ENCODE assay signal across 9 cellular contexts in genomic region chr15:88630798-88631463, GRCh38. TPM values are rescaled to one million over a fixed set of nuclear protein-coding genes. Genes with fewer than 3 reads are reported as not detected.
A peak's percentile ranks its signal among the peaks of the same experiment; 100 is the strongest.
DNase-seq lines count a peak whose midpoint lies in the region; ATAC-seq, FAIRE-seq and TF ChIP-seq lines count a peak whose summit lies in the region.
"Had no signal": no experiment of that assay in that cellular context is flagged by ENCODE, and none has a peak within 500 bp of the region (broad histone marks: within the 10 kb centered on the region; RNA-seq: fewer than 3 reads in every experiment).

No MANE protein-coding gene starts in this region.

- no peaks in the 10 kb centered on the region for H3K27me3 ChIP-seq in Panc1 (ENCODE audit: control insufficient read depth, insufficient read depth, low read length)
- H3K27me3 ChIP-seq in endothelial cell of umbilical vein (ENCODE audit: control insufficient read depth in 2 of 2, insufficient read depth in 2 of 2, low read length in 2 of 2), result no peaks in the 10 kb centered on the region

- TF ChIP-seq CTCF in Calu3 (IDR thresholded peaks at IDR 0.05; ENCODE audit: unreplicated experiment) (no peak), Panc1 (IDR thresholded peaks at IDR 0.05) (no peak), endothelial cell of umbilical vein (IDR thresholded peaks at IDR 0.05; ENCODE audit: extremely low read depth in 1 of 2, insufficient read depth in 1 of 2, low read depth in 1 of 2, low read length in 2 of 2) (no peak)

- no peak for TF ChIP-seq POLR2A in endothelial cell of umbilical vein (IDR thresholded peaks at IDR 0.05; ENCODE audit: low read depth, low read length)

- FAIRE-seq in endothelial cell of umbilical vein (lab: Jason Lieb, UNC), result no peak

- no peaks in the 10 kb centered on the region for H4K20me1 ChIP-seq in endothelial cell of umbilical vein (replicated peaks; ENCODE audit: control insufficient read depth, extremely low read depth, insufficient read depth, low read length)

- H2AFZ ChIP-seq in endothelial cell of umbilical vein (ENCODE audit: low read depth, low read length), result no peak overlapping the region

- no peak for DNase-seq in Calu3
- DNase-seq in Panc1 (ENCODE audit: low read depth, low spot score), result no peak
- DNase-seq in endothelial cell of umbilical vein (ENCODE audit: low read depth, low spot score), result no peak
- DNase-seq in activated effector memory CD4-positive, alpha-beta T cell treated with Interleukin-2 at 50 U/mL for 16 hours, result no peak
- DNase-seq in NCI-H526 (lab: John Stamatoyannopoulos, UW), result no peak
- DNase-seq: anterior cingulate cortex, RPMI8226 had no signal

- H3K27me3 Mint-ChIP-seq in Calu3 (ENCODE audit: unreplicated experiment), result no peaks in the 10 kb centered on the region
- no peaks in the 10 kb centered on the region for H3K27me3 Mint-ChIP-seq in stimulated activated memory B cell treated with anti-CD40 and anti-IgM and Interleukin-4, amounts not matched to agents 10 μg/mL and 1 μg/mL and 100 μg/mL, for 72 hours

- H3K36me3 ChIP-seq in Panc1 (ENCODE audit: control insufficient read depth, insufficient read depth, low read length), result peaks cover 18% of the 10 kb centered on the region
- H3K36me3 ChIP-seq in endothelial cell of umbilical vein (ENCODE audit: control insufficient read depth in 2 of 2, extremely low read depth in 1 of 2, insufficient read depth in 2 of 2, low read length in 2 of 2), result peaks cover 12 to 32% of the 10 kb centered on the region in 2 experiments

- peaks cover 58% of the 10 kb centered on the region for H3K79me2 ChIP-seq in endothelial cell of umbilical vein (ENCODE audit: control insufficient read depth, insufficient read depth, low read length)

- in situ Hi-C loops in Panc1 (cut with HindIII; ENCODE audit: low pct_unique_long_range_greater_than_20kb, low sequenced_read_pairs), result no loop called here

- dilution Hi-C loops in endothelial cell of umbilical vein (cut with MboI; ENCODE audit: extremely low pct_ligation_motif_present, low sequenced_read_pairs), result no loop called here

- intact Hi-C loops in Calu3 (cut with micrococcal nuclease; ENCODE audit: unreplicated experiment), result no loop called here
- intact Hi-C loops in Panc1 (cut with micrococcal nuclease; ENCODE audit: unreplicated experiment), result no loop called here
- intact Hi-C loops in endothelial cell of umbilical vein (cut with micrococcal nuclease), result loop anchor here (1.0 to 2.0 kb wide), 3 partner anchors 7 to 18 kb away; partner anchors contain the start of gene AEN

- no peaks in the 10 kb centered on the region for H3K9me1 ChIP-seq in endothelial cell of umbilical vein (replicated peaks; ENCODE audit: control insufficient read depth, extremely low read depth, insufficient read depth, low read length)

- H3K4me1 ChIP-seq in Panc1 (ENCODE audit: control insufficient read depth, insufficient read depth, low read length), result peaks cover 6% of the 10 kb centered on the region
- peaks cover 19% of the 10 kb centered on the region for H3K4me1 ChIP-seq in endothelial cell of umbilical vein (ENCODE audit: control insufficient read depth, extremely low read depth, insufficient read depth, low read length)

- BruUV-seq in Calu3 (replicated peaks; lab: Mats Ljungman, UMichigan), result no TSS peak
- TSS peak; percentile 3 for BruUV-seq in Panc1 (replicated peaks; lab: Mats Ljungman, UMichigan)
- BruUV-seq in endothelial cell of umbilical vein (replicated peaks; lab: Mats Ljungman, UMichigan), result no TSS peak

- H3K9ac ChIP-seq in endothelial cell of umbilical vein (replicated peaks; ENCODE audit: extremely low read depth, insufficient read depth, low read length), result no peak overlapping the region

- no peak for ATAC-seq in Panc1
- ATAC-seq in stimulated activated memory B cell treated with anti-CD40 and anti-IgM and Interleukin-4, amounts not matched to agents 10 μg/mL and 1 μg/mL and 100 μg/mL, for 72 hours, result no peak
- no peak for ATAC-seq in HG03175 (IDR thresholded peaks at IDR 0.05; ENCODE audit: unreplicated experiment)

- no peaks in the 10 kb centered on the region for H3K9me3 Mint-ChIP-seq in Calu3 (ENCODE audit: low read depth, unreplicated experiment)
- H3K9me3 Mint-ChIP-seq in stimulated activated memory B cell treated with anti-CD40 and anti-IgM and Interleukin-4, amounts not matched to agents 10 μg/mL and 1 μg/mL and 100 μg/mL, for 72 hours, result no peaks in the 10 kb centered on the region

- H3K27ac Mint-ChIP-seq in Calu3 (ENCODE audit: unreplicated experiment), result peak overlapping the region; percentile 22
- peak overlapping the region; percentile 88 for H3K27ac Mint-ChIP-seq in stimulated activated memory B cell treated with anti-CD40 and anti-IgM and Interleukin-4, amounts not matched to agents 10 μg/mL and 1 μg/mL and 100 μg/mL, for 72 hours

- H3K4me3 Mint-ChIP-seq in Calu3 (ENCODE audit: low read depth, unreplicated experiment), result no peak overlapping the region
- no peak overlapping the region for H3K4me3 Mint-ChIP-seq in stimulated activated memory B cell treated with anti-CD40 and anti-IgM and Interleukin-4, amounts not matched to agents 10 μg/mL and 1 μg/mL and 100 μg/mL, for 72 hours

- CTCF ChIA-PET in Calu3 (lab: Charles Lee) (interaction anchor here (0.6 kb wide), 1 partner anchor 161 kb away, joined by 3 read pairs; no protein-coding TSS in a partner anchor), Panc1 (lab: Charles Lee) (no interaction called here), endothelial cell of umbilical vein (lab: Charles Lee) (interaction anchor here (1.6 kb wide), 1 partner anchor 24 kb away, joined by 3 read pairs; no protein-coding TSS in a partner anchor)

- peaks cover 53% of the 10 kb centered on the region for H3K36me3 Mint-ChIP-seq in Calu3 (ENCODE audit: insufficient read depth, unreplicated experiment)
- H3K36me3 Mint-ChIP-seq in stimulated activated memory B cell treated with anti-CD40 and anti-IgM and Interleukin-4, amounts not matched to agents 10 μg/mL and 1 μg/mL and 100 μg/mL, for 72 hours, result peaks cover 58% of the 10 kb centered on the region

- POLR2A ChIA-PET in Panc1 (lab: Charles Lee), result no interaction called here
- POLR2A ChIA-PET in endothelial cell of umbilical vein (lab: Charles Lee), result interaction anchor here (0.8 kb wide), 1 partner anchor 8 kb away, joined by 4 read pairs; the partner anchor contains the start of gene ISG20

- H3K27ac ChIP-seq in Panc1 (ENCODE audit: low read length) (no peak overlapping the region), endothelial cell of umbilical vein (ENCODE audit: insufficient read depth, low read depth, low read length) (peak overlapping the region; percentile 26)

- peaks cover 36% of the 10 kb centered on the region for H3K4me1 Mint-ChIP-seq in Calu3 (ENCODE audit: low read depth, unreplicated experiment)
- H3K4me1 Mint-ChIP-seq in stimulated activated memory B cell treated with anti-CD40 and anti-IgM and Interleukin-4, amounts not matched to agents 10 μg/mL and 1 μg/mL and 100 μg/mL, for 72 hours, result peaks cover 76% of the 10 kb centered on the region

- no peak overlapping the region for H3K4me3 ChIP-seq in Panc1 (ENCODE audit: low read depth in 2 of 2, low read length in 2 of 2)
- H3K4me3 ChIP-seq in endothelial cell of umbilical vein (replicated peaks in 1 of 3; ENCODE audit: insufficient read depth in 1 of 3, low read depth in 1 of 3, low read length in 3 of 3), result no peak overlapping the region

- H3K9me3 ChIP-seq in Panc1 (ENCODE audit: control insufficient read depth, insufficient read depth, low read depth, low read length) (no peaks in the 10 kb centered on the region), endothelial cell of umbilical vein (replicated peaks; ENCODE audit: control insufficient read depth, insufficient read depth, low read length) (no peaks in the 10 kb centered on the region)

- H3K4me2 ChIP-seq in endothelial cell of umbilical vein (ENCODE audit: insufficient read depth, low read length), result no peak overlapping the region

TF ChIP-seq in endothelial cell of umbilical vein, 7 proteins besides CTCF, POLR2A, EP300 and RAD21:
- TF ChIP-seq MAX (IDR thresholded peaks at IDR 0.05; ENCODE audit: insufficient read depth, insufficient read length) (no peak), MYC (IDR thresholded peaks at IDR 0.05; ENCODE audit: low read depth, low read length) (no peak), GATA2 (IDR thresholded peaks at IDR 0.05; ENCODE audit: insufficient read depth, insufficient read length, low read depth, low read length) (no peak), EZH2 (IDR thresholded peaks at IDR 0.05; ENCODE audit: borderline replicate concordance, low read depth, low read length, severe bottlenecking) (no peak), POLR2AphosphoS5 (IDR thresholded peaks at IDR 0.05; ENCODE audit: insufficient read depth, low read depth, low read length) (no peak), FOS (IDR thresholded peaks at IDR 0.05; ENCODE audit: borderline replicate concordance, insufficient read depth, low read length) (no peak), JUN (IDR thresholded peaks at IDR 0.05; ENCODE audit: borderline replicate concordance, insufficient read depth, insufficient read length, low read depth) (no peak)

RNA-seq across cellular contexts. Expression of gene ISG20, which starts 7.9 kb away (rescaled TPM):
- total RNA-seq in Calu3 (2022) (75.6 and 155 TPM in 2 replicates), Panc1 (2021; ENCODE audit: unreplicated experiment) (14.9 TPM), endothelial cell of umbilical vein (5.4 and 6.4 TPM in 2 replicates)
- polyA plus RNA-seq in Panc1 (2012; ENCODE audit: insufficient read length), result 14.9 TPM
- polyA plus RNA-seq in endothelial cell of umbilical vein, result 7.5 and 9.0 TPM in 2 replicates
- 5.5 and 6.0 TPM in 2 replicates for polyA plus RNA-seq in endothelial cell of umbilical vein (2011; cell fraction: cytosol; rRNA removed)
- 5.0 and 5.1 TPM in 2 replicates for polyA plus RNA-seq in endothelial cell of umbilical vein (2011; cell fraction: nucleus; rRNA removed)
- polyA plus RNA-seq in endothelial cell of umbilical vein (2012), result 8.6 and 9.9 TPM in 2 replicates
- polyA minus RNA-seq in endothelial cell of umbilical vein, result 4.7 and 6.4 TPM in 2 replicates
- 2.7 TPM for polyA minus RNA-seq in endothelial cell of umbilical vein (2011; cell fraction: cytosol; rRNA and poly(A)+ RNA removed)
- 11.3 and 15.8 TPM in 2 replicates for polyA minus RNA-seq in endothelial cell of umbilical vein (2011; cell fraction: nucleus; rRNA and poly(A)+ RNA removed)

RNA-seq across cellular contexts. Expression of gene AEN, which starts 9.8 kb away (rescaled TPM):
- total RNA-seq in Calu3 (2022), result 34.9 and 43.4 TPM in 2 replicates
- 38.7 TPM for total RNA-seq in Panc1 (2021; ENCODE audit: unreplicated experiment)
- polyA plus RNA-seq in Panc1 (2012; ENCODE audit: insufficient read length), result 15.9 TPM
- total RNA-seq in endothelial cell of umbilical vein, result 35.6 and 38.3 TPM in 2 replicates
- 31.6 and 34.2 TPM in 2 replicates for polyA plus RNA-seq in endothelial cell of umbilical vein
- polyA plus RNA-seq in endothelial cell of umbilical vein (2011; cell fraction: cytosol; rRNA removed), result 30.4 and 33.1 TPM in 2 replicates
- 71.6 and 79.4 TPM in 2 replicates for polyA plus RNA-seq in endothelial cell of umbilical vein (2011; cell fraction: nucleus; rRNA removed)
- 24.7 and 28.5 TPM in 2 replicates for polyA plus RNA-seq in endothelial cell of umbilical vein (2012)
- polyA minus RNA-seq in endothelial cell of umbilical vein, result 40.9 and 53.8 TPM in 2 replicates
- 33.0 TPM for polyA minus RNA-seq in endothelial cell of umbilical vein (2011; cell fraction: cytosol; rRNA and poly(A)+ RNA removed)
- polyA minus RNA-seq in endothelial cell of umbilical vein (2011; cell fraction: nucleus; rRNA and poly(A)+ RNA removed), result 51.5 and 84.7 TPM in 2 replicates
